ENCODE assay signal across 13 cellular contexts in the genomic region with DNA sequence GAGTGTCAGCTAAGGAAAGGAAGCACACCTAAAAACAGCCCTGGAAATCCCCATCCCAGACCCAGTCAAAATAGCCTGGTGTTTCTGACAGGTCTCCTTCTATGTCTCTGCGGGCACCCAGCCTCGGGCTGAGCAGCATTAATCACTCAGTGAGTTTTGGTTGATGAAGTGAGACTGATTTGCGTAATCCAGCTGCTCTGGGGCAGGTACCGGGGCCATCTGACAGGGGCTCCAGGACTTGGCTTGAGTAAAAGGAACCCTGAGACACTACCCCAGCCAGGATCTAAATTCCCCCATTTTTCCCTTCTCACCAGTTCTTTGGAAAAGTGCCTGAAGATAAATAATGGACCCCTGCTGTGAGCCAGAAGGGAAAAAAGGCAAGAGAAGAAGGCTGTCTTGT. TPM values are rescaled to one million over a fixed set of nuclear protein-coding genes. Genes with fewer than 3 reads are reported as not detected.
DNase-seq lines count a peak whose midpoint lies in the region; ATAC-seq and TF ChIP-seq lines count a peak whose summit lies in the region.
"Had no signal": no experiment of that assay in that cellular context is flagged by ENCODE, and none has a peak within 500 bp of the region (broad histone marks: within the 10 kb centered on the region; RNA-seq: fewer than 3 reads in every experiment).

No MANE protein-coding gene starts in this region.

- H3K4me2 ChIP-seq in MM.1S (ENCODE audit: low read depth, low read length) = no peak overlapping the region

- H3K27ac Mint-ChIP-seq in Caco-2 (ENCODE audit: unreplicated experiment) = no peak overlapping the region
- H3K27ac Mint-ChIP-seq in naive thymus-derived CD8-positive, alpha-beta T cell = no peak overlapping the region

- no peaks in the 10 kb centered on the region for H3K9me2 ChIP-seq in MM.1S (replicated peaks; ENCODE audit: insufficient read depth, low read length)

- no peak overlapping the region for H2AFZ ChIP-seq in MM.1S (ENCODE audit: low read length)

- H3F3A ChIP-seq in MM.1S (ENCODE audit: insufficient read depth, low read length) = no peaks in the 10 kb centered on the region

- H3K27me3 ChIP-seq in Caco-2 (replicated peaks; ENCODE audit: control insufficient read depth, insufficient read depth, low read length) (no peaks in the 10 kb centered on the region), MM.1S (replicated peaks; ENCODE audit: insufficient read depth, low read length) (no peaks in the 10 kb centered on the region)

- no peak overlapping the region for H3K9ac ChIP-seq in MM.1S (ENCODE audit: low read length)

- no peaks in the 10 kb centered on the region for H3K36me3 Mint-ChIP-seq in Caco-2 (ENCODE audit: insufficient read depth, unreplicated experiment)
- no peaks in the 10 kb centered on the region for H3K36me3 Mint-ChIP-seq in naive thymus-derived CD8-positive, alpha-beta T cell

- TF ChIP-seq CTCF in Caco-2 (IDR thresholded peaks at IDR 0.05; ENCODE audit: insufficient read depth in 1 of 2, low read depth in 1 of 2, low read length in 1 of 2, severe bottlenecking in 1 of 2, unreplicated experiment in 1 of 2) (no peak), epithelial cell of esophagus (IDR thresholded peaks at IDR 0.05; ENCODE audit: insufficient read depth, low read depth, low read length, missing control alignments) (no peak), MM.1S (IDR thresholded peaks at IDR 0.05; ENCODE audit: low read length) (no peak)

- intact Hi-C loops in Caco-2 (cut with micrococcal nuclease; ENCODE audit: unreplicated experiment) (no loop called here), left colon (cut with DNase I, micrococcal nuclease) (no loop called here)

- ATAC-seq in left colon = peak; percentile 25
- no peak for ATAC-seq in naive thymus-derived CD8-positive, alpha-beta T cell

- H3K27me3 Mint-ChIP-seq in Caco-2 (ENCODE audit: insufficient read depth, unreplicated experiment) = no peaks in the 10 kb centered on the region
- H3K27me3 Mint-ChIP-seq in naive thymus-derived CD8-positive, alpha-beta T cell = peaks cover 0 to 6% (median 3%) of the 10 kb centered on the region in 5 donors

- no peaks in the 10 kb centered on the region for H4K20me1 ChIP-seq in MM.1S (ENCODE audit: insufficient read depth, low read length)

- POLR2A ChIA-PET in Caco-2 (lab: Charles Lee) = no interaction called here
- POLR2A ChIA-PET in naive thymus-derived CD8-positive, alpha-beta T cell (lab: Charles Lee) = no interaction called here

- no peaks in the 10 kb centered on the region for H3K9me3 Mint-ChIP-seq in Caco-2 (ENCODE audit: unreplicated experiment)
- H3K9me3 Mint-ChIP-seq in naive thymus-derived CD8-positive, alpha-beta T cell = no peaks in the 10 kb centered on the region

- no peak overlapping the region for H3K27ac ChIP-seq in MM.1S (ENCODE audit: low read length)

- no peaks in the 10 kb centered on the region for H3K36me3 ChIP-seq in Caco-2 (ENCODE audit: control insufficient read depth, insufficient read depth, low read length)
- no peaks in the 10 kb centered on the region for H3K36me3 ChIP-seq in MM.1S (replicated peaks; ENCODE audit: insufficient read depth, low read length)

- H3K4me1 ChIP-seq in Caco-2 (peaks cover 9% of the 10 kb centered on the region), MM.1S (ENCODE audit: low read length) (no peaks in the 10 kb centered on the region)

- H3K9me3 ChIP-seq in Caco-2 (no peaks in the 10 kb centered on the region), MM.1S (replicated peaks; ENCODE audit: insufficient read depth, low read length) (no peaks in the 10 kb centered on the region)

- H3K4me3 ChIP-seq in Caco-2 (ENCODE audit: low read depth, low read length) = no peak overlapping the region
- H3K4me3 ChIP-seq in epithelial cell of esophagus (ENCODE audit: low read length) = peak overlapping the region; percentile 43
- H3K4me3 ChIP-seq in MM.1S (ENCODE audit: low read length) = no peak overlapping the region

- DNase-seq in Caco-2 = no peak
- peak; percentile 8 to 63 for DNase-seq in NCI-H526 (lab: John Stamatoyannopoulos, UW)
- peak; percentile 90 for DNase-seq in epithelial cell of esophagus (ENCODE audit: low read depth)
- peak in 1 of 2 donors; percentile 14 for DNase-seq in left colon
- DNase-seq in MM.1S = no peak
- no peak for DNase-seq in naive thymus-derived CD8-positive, alpha-beta T cell
- DNase-seq in NCI-H1436 treated with DMSO at 0.1 percent for 48 hours (lab: John Stamatoyannopoulos, UW) = no peak
- DNase-seq in SIG-M5 (lab: John Stamatoyannopoulos, UW) = no peak
- DNase-seq: activated naive CD4-positive, alpha-beta T cell treated with Interleukin-2 at 50 U/mL for 16 hours; central memory CD4-positive, alpha-beta T cell; glutamatergic neuron; occipital lobe had no signal

- H3K79me2 ChIP-seq in MM.1S (ENCODE audit: low read length) = no peaks in the 10 kb centered on the region

- no TSS peak for BruUV-seq in Caco-2 (replicated peaks; lab: Mats Ljungman, UMichigan)

- no peaks in the 10 kb centered on the region for H3K4me1 Mint-ChIP-seq in Caco-2 (ENCODE audit: low read depth, unreplicated experiment)
- H3K4me1 Mint-ChIP-seq in naive thymus-derived CD8-positive, alpha-beta T cell = no peaks in the 10 kb centered on the region

- peak overlapping the region; percentile 31 for H3K4me3 Mint-ChIP-seq in Caco-2 (ENCODE audit: unreplicated experiment)
- no peak overlapping the region for H3K4me3 Mint-ChIP-seq in naive thymus-derived CD8-positive, alpha-beta T cell

- CTCF ChIA-PET in Caco-2 (lab: Charles Lee) = no interaction called here

RNA-seq across cellular contexts. Expression of gene SLC28A3, which starts 0.6 kb away (rescaled TPM):
- 2.1 and 2.6 TPM in 2 replicates for total RNA-seq in Caco-2 (2022)
- 1 to 10 TPM in 1 of 2 donors, under 1 TPM in 1; 0.84 to 1.5 TPM for total RNA-seq in left colon
- not detected for total RNA-seq in naive thymus-derived CD8-positive, alpha-beta T cell
- not detected for polyA plus RNA-seq in naive thymus-derived CD8-positive, alpha-beta T cell
- total RNA-seq: occipital lobe, temporal lobe had no signal

Comparison
In these comparisons a context has a peak if more than half of its experiments do, and no peak if none do; other contexts are left out.
1. DNase-seq: peak in NCI-H526 (2 of 2) and epithelial cell of esophagus (single experiment); none in Caco-2 (0 of 2), MM.1S (single experiment), naive thymus-derived CD8-positive, alpha-beta T cell (0 of 10), NCI-H1436 treated with DMSO at 0.1 percent for 48 hours (single experiment) and SIG-M5 (single experiment).